In the genomic region with DNA sequence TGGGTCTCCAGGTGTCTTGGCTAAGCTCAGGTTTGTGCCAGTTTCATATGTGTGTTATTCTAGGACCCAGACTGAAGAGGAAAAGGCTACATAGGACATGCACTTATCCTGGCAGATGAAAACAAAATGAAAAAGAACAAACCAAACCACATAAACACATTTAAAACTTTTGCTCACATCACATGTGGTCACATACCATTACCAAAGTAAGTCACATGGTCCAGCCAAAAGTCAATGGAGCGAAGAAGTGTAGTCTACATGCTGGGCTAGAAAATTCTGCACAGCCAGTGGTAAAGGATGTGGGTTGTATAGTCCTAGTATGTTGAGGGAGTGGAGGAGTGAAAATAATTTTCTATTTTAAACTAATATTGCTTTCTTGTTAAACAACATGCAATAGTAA, we compare ENCODE assay signal across 9 cellular contexts.
"Had no signal": no experiment of that assay in that cellular context is flagged by ENCODE, and none has a peak within 500 bp of the region (broad histone marks: within the 10 kb centered on the region; RNA-seq: fewer than 3 reads in every experiment).

No MANE protein-coding gene starts in this region.

- H3K4me1 ChIP-seq: HAP-1 had no signal

- H3K9me3 ChIP-seq: HAP-1 had no signal

- DNase-seq: HFFc6, IMR-90 had no signal

- H3K27ac ChIP-seq: HL-60, KMS-11 had no signal

- H3K9ac ChIP-seq: KMS-11 had no signal

- H3K4me3 ChIP-seq: GM23338, HAP-1 had no signal

- H3K27ac Mint-ChIP-seq: GM23338, HFFc6 had no signal

- H3K36me3 ChIP-seq: HAP-1 had no signal

- H3K4me2 ChIP-seq: GM23338, KMS-11 had no signal

- ATAC-seq: GM23338, HCT116 had no signal

- H3K4me3 Mint-ChIP-seq: GM23338, HFFc6 had no signal

- FAIRE-seq: H1, H54 had no signal
